In genomic region chr9:76646249-76646648, GRCh38 we compare ENCODE assay signal across 15 cellular contexts.
DNase-seq lines count a peak whose midpoint lies in the region; ATAC-seq and TF ChIP-seq lines count a peak whose summit lies in the region.
"Had no signal": no experiment of that assay in that cellular context is flagged by ENCODE, and none has a peak within 500 bp of the region (broad histone marks: within the 10 kb centered on the region; RNA-seq: fewer than 3 reads in every experiment).

No MANE protein-coding gene starts in this region.

- DNase-seq in EH (ENCODE audit: low read depth) (peak; percentile 17), NCI-H1105 (lab: John Stamatoyannopoulos, UW) (peak; percentile 49), astrocyte of the cerebellum (ENCODE audit: low read depth) (peak; percentile 78), nephron progenitor cell (no peak), glutamatergic neuron (no peak), ascending aorta (ENCODE audit: low spot score in 2 of 2) (no peak), islet precursor cell (no peak)
- DNase-seq: activated CD4-positive, alpha-beta T cell treated with anti-CD3 and anti-CD28 coated beads, Interleukin-2, amount 10 ng/mL, durations not matched to agents 24 days and 14 days; activated T-cell treated with anti-CD3 and anti-CD28 coated beads, Interleukin-2, amount 50 U/mL, for 4 hours; lower lobe of right lung; MV-4-11; NCI-H774; T-helper 9 cell had no signal

- H3K4me3 Mint-ChIP-seq in nephron progenitor cell (no peak overlapping the region), glutamatergic neuron (ENCODE audit: unreplicated experiment) (no peak overlapping the region)
- H3K4me3 Mint-ChIP-seq: activated CD4-positive, alpha-beta T cell treated with anti-CD3 and anti-CD28 coated beads, Interleukin-2, amount 10 ng/mL, durations not matched to agents 24 days and 14 days; activated T-cell treated with anti-CD3 and anti-CD28 coated beads, Interleukin-2, amount 50 U/mL, for 4 hours; natural killer cell treated with Interleukin-12 subunit alpha and Interleukin-12 subunit beta and Interleukin-15 and Interleukin-18, amount 100 ng/mL, for 72 hours had no signal

- H3K4me3 ChIP-seq in astrocyte of the cerebellum (ENCODE audit: low read depth, low read length): no peak overlapping the region
- no peak overlapping the region for H3K4me3 ChIP-seq in ascending aorta
- H3K4me3 ChIP-seq: lower lobe of right lung had no signal

- intact Hi-C loops in ascending aorta (cut with DNase I): no loop called here

- peaks cover 11% of the 10 kb centered on the region for H3K27me3 Mint-ChIP-seq in nephron progenitor cell (ENCODE audit: low read depth, poor library complexity)
- peaks cover 5% of the 10 kb centered on the region for H3K27me3 Mint-ChIP-seq in glutamatergic neuron (ENCODE audit: unreplicated experiment)

- no peak for ATAC-seq in GM18861 (IDR thresholded peaks at IDR 0.05; ENCODE audit: unreplicated experiment)
- ATAC-seq: activated T-cell treated with anti-CD3 and anti-CD28 coated beads, Interleukin-2, amount 50 U/mL, for 4 hours; lower lobe of right lung; natural killer cell treated with Interleukin-12 subunit alpha and Interleukin-12 subunit beta and Interleukin-15 and Interleukin-18, amount 100 ng/mL, for 72 hours had no signal

- in situ Hi-C loops in astrocyte of the cerebellum (cut with HindIII; ENCODE audit: low sequenced_read_pairs): loop anchor here (10.0 kb wide), 1 partner anchor 191 kb away; the partner anchor contains the start of gene GCNT1

- H3K36me3 Mint-ChIP-seq in nephron progenitor cell (ENCODE audit: low read depth) (no peaks in the 10 kb centered on the region), glutamatergic neuron (ENCODE audit: unreplicated experiment) (no peaks in the 10 kb centered on the region)
- H3K36me3 Mint-ChIP-seq: natural killer cell treated with Interleukin-12 subunit alpha and Interleukin-12 subunit beta and Interleukin-15 and Interleukin-18, amount 100 ng/mL, for 72 hours had no signal

- TF ChIP-seq CTCF in astrocyte of the cerebellum (IDR thresholded peaks at IDR 0.05; ENCODE audit: low read depth, low read length, missing control alignments) (no peak), nephron progenitor cell (IDR thresholded peaks at IDR 0.05) (no peak), glutamatergic neuron (IDR thresholded peaks at IDR 0.05; ENCODE audit: partially characterized antibody, unreplicated experiment) (no peak), ascending aorta (IDR thresholded peaks at IDR 0.05) (no peak)

- H3K9me3 ChIP-seq in ascending aorta: no peaks in the 10 kb centered on the region
- H3K9me3 ChIP-seq: lower lobe of right lung had no signal

- peaks cover 30 to 52% of the 10 kb centered on the region in 2 donors for H3K36me3 ChIP-seq in ascending aorta
- H3K36me3 ChIP-seq: lower lobe of right lung had no signal

- H3K9me3 Mint-ChIP-seq in nephron progenitor cell: no peaks in the 10 kb centered on the region
- H3K9me3 Mint-ChIP-seq in glutamatergic neuron (ENCODE audit: unreplicated experiment): no peaks in the 10 kb centered on the region
- H3K9me3 Mint-ChIP-seq: activated CD4-positive, alpha-beta T cell treated with anti-CD3 and anti-CD28 coated beads, Interleukin-2, amount 10 ng/mL, durations not matched to agents 24 days and 14 days; activated T-cell treated with anti-CD3 and anti-CD28 coated beads, Interleukin-2, amount 50 U/mL, for 4 hours; natural killer cell treated with Interleukin-12 subunit alpha and Interleukin-12 subunit beta and Interleukin-15 and Interleukin-18, amount 100 ng/mL, for 72 hours had no signal

- no peak overlapping the region for H3K27ac ChIP-seq in ascending aorta
- H3K27ac ChIP-seq: lower lobe of right lung had no signal

- H3K27ac Mint-ChIP-seq in nephron progenitor cell: peak overlapping the region; percentile 72
- H3K27ac Mint-ChIP-seq in glutamatergic neuron (ENCODE audit: unreplicated experiment): no peak overlapping the region
- H3K27ac Mint-ChIP-seq: activated CD4-positive, alpha-beta T cell treated with anti-CD3 and anti-CD28 coated beads, Interleukin-2, amount 10 ng/mL, durations not matched to agents 24 days and 14 days; natural killer cell treated with Interleukin-12 subunit alpha and Interleukin-12 subunit beta and Interleukin-15 and Interleukin-18, amount 100 ng/mL, for 72 hours had no signal

- peaks cover 2 to 15% of the 10 kb centered on the region in 2 donors for H3K4me1 ChIP-seq in ascending aorta

- H3K4me1 Mint-ChIP-seq in nephron progenitor cell (peaks cover 48% of the 10 kb centered on the region), glutamatergic neuron (ENCODE audit: low read depth, unreplicated experiment) (no peaks in the 10 kb centered on the region)

- H3K27me3 ChIP-seq in ascending aorta: no peaks in the 10 kb centered on the region

Comparison
In these comparisons a context has a peak if more than half of its experiments do, and no peak if none do; other contexts are left out.
1. DNase-seq: peak in EH (single experiment), NCI-H1105 (single experiment) and astrocyte of the cerebellum (single experiment); none in nephron progenitor cell (single experiment), glutamatergic neuron (single experiment), ascending aorta (0 of 2) and islet precursor cell (single experiment).